In the genomic region with DNA sequence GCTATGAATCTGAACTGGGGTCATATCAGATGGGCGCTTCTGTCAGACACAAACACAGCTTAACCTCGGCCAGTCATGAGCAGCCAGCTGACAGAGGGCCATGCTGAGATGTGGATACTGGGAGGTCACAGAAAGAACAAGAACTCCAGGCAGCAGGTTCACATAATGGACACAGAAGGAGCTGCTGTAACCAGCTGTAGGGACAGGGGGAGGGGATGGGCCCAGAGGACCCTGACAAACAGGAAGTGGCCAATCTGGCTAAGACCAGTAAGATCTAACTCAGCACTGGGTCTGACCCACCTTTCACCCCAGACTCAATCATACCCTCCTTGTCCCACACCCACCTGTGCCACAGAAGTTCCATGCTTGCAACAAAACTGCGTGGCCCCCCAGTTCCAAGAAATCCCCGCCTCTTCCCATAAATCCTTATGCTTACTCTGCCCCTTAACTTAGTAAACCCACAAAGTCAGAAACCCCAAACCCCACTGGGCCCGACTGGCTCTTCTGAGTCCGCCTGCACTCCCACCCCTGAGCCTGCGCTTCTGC, we compare ENCODE assay signal across 1 cellular context.
TF ChIP-seq lines count a peak whose summit lies in the region.

No MANE protein-coding gene starts in this region.

TF ChIP-seq in H1, 55 proteins besides CTCF, POLR2A, EP300 and RAD21:
- TF ChIP-seq CEBPB (IDR thresholded peaks at IDR 0.05; ENCODE audit: low read depth, low read length) (no peak), TEAD4 (IDR thresholded peaks at IDR 0.05; ENCODE audit: low read depth, low read length) (no peak)
